ENCODE assay signal across 14 cellular contexts in genomic region chr19:28631931-28632330, GRCh38.
"Had no signal": no experiment of that assay in that cellular context is flagged by ENCODE, and none has a peak within 500 bp of the region (broad histone marks: within the 10 kb centered on the region; RNA-seq: fewer than 3 reads in every experiment).

No MANE protein-coding gene starts in this region.

- DNase-seq: activated CD4-positive, alpha-beta T cell treated with anti-CD3 and anti-CD28 coated beads for 36 hours; activated CD8-positive, alpha-beta memory T cell treated with anti-CD3 and anti-CD28 coated beads, Interleukin-2, amount 50 U/mL, for 48 hours; activated CD8-positive, alpha-beta T cell treated with anti-CD3 and anti-CD28 coated beads, Interleukin-2, amount 10 ng/mL, durations not matched to agents 7 days and 5 days; activated naive CD4-positive, alpha-beta T cell treated with anti-CD3 and anti-CD28 coated beads, Interleukin-2, amount 10 ng/mL, durations not matched to agents 7 days and 5 days; effector CD4-positive, alpha-beta T cell; left ventricle myocardium superior; mesendoderm; ovary; stimulated activated CD4-positive, alpha-beta T cell treated with anti-CD3 and anti-CD28 coated beads, Interleukin-4, amount 100 ng/mL, for 1 hour; stimulated activated CD8-positive, alpha-beta memory T cell treated with anti-CD3 and anti-CD28 coated beads, Interleukin-4, amount 100 ng/mL, for 48 hours; stimulated activated naive CD8-positive, alpha-beta T cell treated with anti-CD3 and anti-CD28 coated beads, Interleukin-15, Interleukin-2, amounts not matched to agents 100 U/mL and 50 U/mL, for 24 hours had no signal

- H3K27me3 ChIP-seq: hepatocyte, ovary, suprapubic skin had no signal

- H3K4me3 Mint-ChIP-seq: activated CD4-positive, alpha-beta T cell treated with anti-CD3 and anti-CD28 coated beads for 36 hours; activated CD8-positive, alpha-beta T cell treated with anti-CD3 and anti-CD28 coated beads, Interleukin-2, amount 10 ng/mL, durations not matched to agents 7 days and 5 days; activated naive CD4-positive, alpha-beta T cell treated with anti-CD3 and anti-CD28 coated beads, Interleukin-2, amount 10 ng/mL, durations not matched to agents 7 days and 5 days had no signal

- H3K4me1 Mint-ChIP-seq: activated CD4-positive, alpha-beta T cell treated with anti-CD3 and anti-CD28 coated beads for 36 hours; activated naive CD4-positive, alpha-beta T cell treated with anti-CD3 and anti-CD28 coated beads, Interleukin-2, amount 10 ng/mL, durations not matched to agents 7 days and 5 days had no signal

- H3K36me3 ChIP-seq: ovary, suprapubic skin had no signal

- H2AFZ ChIP-seq: hepatocyte had no signal

- H3K27ac ChIP-seq: coronary artery, hepatocyte, ovary, suprapubic skin had no signal

- H3K4me1 ChIP-seq: suprapubic skin had no signal

- H3K9me3 ChIP-seq: ovary had no signal

- H3K4me3 ChIP-seq: coronary artery, hepatocyte, ovary, suprapubic skin had no signal

- H3K4me2 ChIP-seq: hepatocyte had no signal

- H3K27ac Mint-ChIP-seq: activated CD4-positive, alpha-beta T cell treated with anti-CD3 and anti-CD28 coated beads for 36 hours; activated CD8-positive, alpha-beta T cell treated with anti-CD3 and anti-CD28 coated beads, Interleukin-2, amount 10 ng/mL, durations not matched to agents 7 days and 5 days; activated naive CD4-positive, alpha-beta T cell treated with anti-CD3 and anti-CD28 coated beads, Interleukin-2, amount 10 ng/mL, durations not matched to agents 7 days and 5 days had no signal

- H3K36me3 Mint-ChIP-seq: activated naive CD4-positive, alpha-beta T cell treated with anti-CD3 and anti-CD28 coated beads, Interleukin-2, amount 10 ng/mL, durations not matched to agents 7 days and 5 days had no signal

- H3K27me3 Mint-ChIP-seq: activated CD4-positive, alpha-beta T cell treated with anti-CD3 and anti-CD28 coated beads for 36 hours; activated naive CD4-positive, alpha-beta T cell treated with anti-CD3 and anti-CD28 coated beads, Interleukin-2, amount 10 ng/mL, durations not matched to agents 7 days and 5 days had no signal
